Comparison of ENCODE assay signal across 9 cellular contexts in the genomic region with DNA sequence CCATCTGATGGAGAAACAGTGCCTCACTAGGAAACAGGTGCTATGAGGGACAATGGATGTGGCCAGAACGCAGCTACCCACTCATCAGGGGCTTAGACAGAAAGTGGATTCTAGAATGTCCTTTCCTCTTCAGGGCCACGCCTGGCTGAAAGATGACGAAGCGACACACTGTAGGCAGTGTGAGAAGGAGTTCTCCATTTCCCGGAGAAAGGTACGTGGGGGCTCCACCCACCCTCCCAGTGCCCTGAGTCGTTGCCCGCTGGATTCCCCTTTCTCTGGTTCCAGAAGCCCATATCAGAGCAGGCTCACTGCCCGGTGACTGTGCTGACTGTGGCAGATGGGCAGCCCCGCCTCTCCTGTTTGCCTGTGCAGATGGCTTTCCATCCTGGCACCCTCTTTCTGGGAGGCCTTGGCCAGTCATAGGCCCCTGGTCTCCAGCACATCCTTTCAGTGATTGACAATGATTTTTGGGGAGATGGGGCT. TPM values are rescaled to one million over a fixed set of nuclear protein-coding genes. Genes with fewer than 3 reads are reported as not detected.
DNase-seq lines count a peak whose midpoint lies in the region; ATAC-seq and TF ChIP-seq lines count a peak whose summit lies in the region.
"Had no signal": no experiment of that assay in that cellular context is flagged by ENCODE, and none has a peak within 500 bp of the region (broad histone marks: within the 10 kb centered on the region; RNA-seq: fewer than 3 reads in every experiment).

No MANE protein-coding gene starts in this region.

- H3K36me3 Mint-ChIP-seq in WTC11 = peaks cover 46% of the 10 kb centered on the region

- no peak for TF ChIP-seq CTCF in WTC11 (IDR thresholded peaks at IDR 0.05)
- no peak for TF ChIP-seq CTCF in heart right ventricle (IDR thresholded peaks at IDR 0.05)
- no peak for TF ChIP-seq CTCF in spleen (IDR thresholded peaks at IDR 0.05 in 8 of 11, conservative IDR thresholded peaks at IDR 0.05 in 3 of 11)
- no peak for TF ChIP-seq CTCF in brain microvascular endothelial cell (IDR thresholded peaks at IDR 0.05; ENCODE audit: low read depth, low read length, missing control alignments)

- H3K9me3 ChIP-seq in heart right ventricle (no peaks in the 10 kb centered on the region), spleen (no peaks in the 10 kb centered on the region)

- H3K27me3 Mint-ChIP-seq in WTC11 (ENCODE audit: low read depth) = no peaks in the 10 kb centered on the region

- H3K4me3 Mint-ChIP-seq in WTC11 = no peak overlapping the region

- peaks cover 0 to 51% (median 20%) of the 10 kb centered on the region in 9 donors for H3K4me1 ChIP-seq in heart right ventricle
- peaks cover 0 to 64% (median 31%) of the 10 kb centered on the region in 6 donors for H3K4me1 ChIP-seq in spleen

- peak; percentile 1 for ATAC-seq in WTC11
- ATAC-seq in heart right ventricle = peak; percentile 31 to 79 (median 60)
- ATAC-seq in HG03045 (IDR thresholded peaks at IDR 0.05; ENCODE audit: unreplicated experiment) = no peak

- H3K4me1 Mint-ChIP-seq in WTC11 = peaks cover 5% of the 10 kb centered on the region; the same call in 1 of the 2 replicates

- H3K27me3 ChIP-seq in heart right ventricle = no peaks in the 10 kb centered on the region
- no peaks in the 10 kb centered on the region for H3K27me3 ChIP-seq in spleen (replicated peaks in 1 of 7)
- H3K27me3 ChIP-seq in brain microvascular endothelial cell (replicated peaks) = no peaks in the 10 kb centered on the region

- H3K27ac ChIP-seq in heart right ventricle (peak overlapping the region in 7 of 10 donors; percentile 15 to 65 (median 31)), spleen (peak overlapping the region in 4 of 8 donors; percentile 27 to 65 (median 40)), brain microvascular endothelial cell (no peak overlapping the region)

- H3K9me3 Mint-ChIP-seq in WTC11 = no peaks in the 10 kb centered on the region

- DNase-seq in DMS53 (lab: John Stamatoyannopoulos, UW) (peak; percentile 43), DMS53 treated with DMSO at 0.1 percent for 48 hours (lab: John Stamatoyannopoulos, UW; ENCODE audit: unreplicated experiment) (no peak), WTC11 (ENCODE audit: low spot score) (no peak), heart right ventricle (peak; percentile 53 to 63), spleen (peak; percentile 74), erythroblast (lab: John Stamatoyannopoulos, UW) (no peak), brain microvascular endothelial cell (no peak)
- DNase-seq: activated CD4-positive, alpha-beta T cell treated with anti-CD3 and anti-CD28 coated beads for 1 hour had no signal

- H3K4me3 ChIP-seq in heart right ventricle (no peak overlapping the region), spleen (no peak overlapping the region), brain microvascular endothelial cell (ENCODE audit: low read depth, low read length) (no peak overlapping the region)

- 48 to 56% methylated on average over 10 of the region's 10 CpGs for WGBS in heart right ventricle, 2 donors
- 76 to 86% (median 80%) methylated on average over 9 to 10 of the region's 10 CpGs for WGBS in spleen, 5 donors

- H3K36me3 ChIP-seq in heart right ventricle = peaks cover 0 to 100% (median 59%) of the 10 kb centered on the region in 9 donors
- H3K36me3 ChIP-seq in spleen = peaks cover 0 to 100% (median 80%) of the 10 kb centered on the region in 6 donors
- H3K36me3 ChIP-seq in brain microvascular endothelial cell (replicated peaks) = peaks cover 75% of the 10 kb centered on the region

- CTCF ChIA-PET in WTC11 (lab: Charles Lee) = interaction anchor here (1.7 to 2.9 kb wide), 2 partner anchors 16 to 61 kb away, joined by 5 to 11 read pairs; a partner anchor contains a TSS

- H3K27ac Mint-ChIP-seq in WTC11 = peak overlapping the region; percentile 76; the same call in 1 of the 2 replicates

- TF ChIP-seq POLR2A in spleen (IDR thresholded peaks at IDR 0.05) (no peak), erythroblast (IDR thresholded peaks at IDR 0.05; ENCODE audit: low read length) (no peak)

- POLR2A ChIA-PET in WTC11 (lab: Charles Lee) = interaction anchor here (0.6 to 1.5 kb wide), 4 partner anchors 15 to 902 kb away, joined by 3 to 6 read pairs (median 5); a partner anchor contains a TSS

- intact Hi-C loops in heart right ventricle (cut with DNase I) = no loop called here
- intact Hi-C loops in spleen (cut with DNase I; ENCODE audit: low total_unique reads) = no loop called here

- in situ Hi-C loops in brain microvascular endothelial cell (cut with HindIII; ENCODE audit: low pct_ligation_motif_present, low sequenced_read_pairs) = no loop called here

TF ChIP-seq in WTC11, 78 proteins besides CTCF, POLR2A, EP300 and RAD21:
- no peak for TF ChIP-seq NFE2L1 (CRISPR knock-in tag; IDR thresholded peaks at IDR 0.05)
- TF ChIP-seq, protein P1, sequence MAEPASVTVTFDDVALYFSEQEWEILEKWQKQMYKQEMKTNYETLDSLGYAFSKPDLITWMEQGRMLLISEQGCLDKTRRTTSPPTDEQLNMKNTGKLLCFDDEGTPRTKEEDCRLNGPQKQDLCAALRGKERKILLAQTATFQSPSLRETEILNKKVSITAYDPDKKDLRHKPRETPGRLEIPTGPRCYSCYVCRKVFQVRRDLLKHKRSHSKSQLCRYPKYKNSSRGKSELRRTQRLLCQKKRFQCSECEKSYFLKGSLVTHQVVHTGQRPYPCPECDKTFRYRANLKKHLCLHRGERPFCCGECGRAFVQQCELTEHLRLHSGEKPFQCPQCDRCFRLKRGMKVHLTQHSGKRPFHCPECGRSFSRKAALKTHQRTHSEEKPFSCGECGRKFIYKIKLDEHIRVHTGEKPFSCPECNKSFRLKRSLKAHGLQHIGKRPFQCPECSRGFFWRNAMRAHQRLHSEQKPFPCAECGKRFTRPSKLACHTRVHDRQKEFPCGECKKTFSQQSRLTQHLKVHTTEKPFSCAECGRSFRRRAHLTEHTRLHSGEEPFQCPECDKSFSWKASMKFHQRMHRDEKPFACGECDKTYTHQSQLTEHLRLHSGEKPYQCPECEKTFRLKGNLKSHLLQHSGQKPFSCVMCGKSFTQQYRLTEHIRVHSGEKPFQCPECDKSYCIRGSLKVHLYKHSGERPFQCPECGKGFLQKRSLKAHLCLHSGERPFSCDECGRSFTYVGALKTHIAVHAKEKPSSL (CRISPR knock-in tag; conservative IDR thresholded peaks at IDR 0.05) = 0 out of 2 replicates have a peak, but pooled peaks have one; percentile 22
TF ChIP-seq in WTC11: peak in this region for 1.

RNA-seq across cellular contexts. Expression of a gene that starts 16.0 kb away (rescaled TPM):
- total RNA-seq in WTC11 (2021) (671 to 865 TPM (median 709 TPM) in 3 replicates), heart right ventricle (100 to 1,000 TPM; 147 to 227 (median 168) TPM), spleen (100 to 1,000 TPM; 653 to 931 (median 803) TPM)
- polyA plus RNA-seq in heart right ventricle (100 to 1,000 TPM; 114 to 217 TPM), spleen (100 to 1,000 TPM; 214 to 468 (median 451) TPM)

RNA-seq across cellular contexts. Expression of a gene that starts 57.1 kb away (rescaled TPM):
- 32.3 to 34.0 TPM (median 32.7 TPM) in 3 replicates for total RNA-seq in WTC11 (2021)
- total RNA-seq in heart right ventricle = 10 to 100 TPM; 17.0 to 28.1 (median 20.8) TPM
- polyA plus RNA-seq in heart right ventricle = 10 to 100 TPM; 21.5 to 38.3 TPM
- 10 to 100 TPM; 59.5 to 89.6 (median 69.3) TPM for total RNA-seq in spleen
- polyA plus RNA-seq in spleen = 10 to 100 TPM; 33.9 to 43.2 (median 36.0) TPM

Comparison
In these comparisons a context has a peak if more than half of its experiments do, and no peak if none do; other contexts are left out.
1. DNase-seq: peak in DMS53 (single experiment), heart right ventricle (2 of 2) and spleen (single experiment); none in DMS53 treated with DMSO at 0.1 percent for 48 hours (single experiment), WTC11 (single experiment), erythroblast (0 of 2) and brain microvascular endothelial cell (single experiment).